19 cellular contexts compared by ENCODE assay signal in the genomic region with DNA sequence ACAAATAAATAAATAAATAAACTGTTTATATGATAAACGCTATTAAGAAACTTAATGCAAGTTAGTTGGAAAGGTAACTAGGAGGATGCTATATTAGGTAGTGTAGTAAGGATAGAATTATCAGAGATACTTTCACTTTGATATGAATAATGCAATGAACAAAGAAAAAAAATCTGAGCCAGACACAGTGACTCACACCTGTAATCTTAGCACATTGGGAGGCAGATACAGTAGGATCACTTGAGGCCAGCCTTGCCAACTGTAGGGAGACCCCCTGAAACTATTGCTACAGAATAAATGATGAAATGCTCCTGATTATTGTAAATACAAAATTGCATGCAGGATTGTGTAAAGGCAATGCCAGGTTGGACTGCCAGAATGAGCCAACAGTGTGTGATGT.
"Had no signal": no experiment of that assay in that cellular context is flagged by ENCODE, and none has a peak within 500 bp of the region (broad histone marks: within the 10 kb centered on the region; RNA-seq: fewer than 3 reads in every experiment).

No MANE protein-coding gene starts in this region.

- H3K27me3 ChIP-seq: cardiac muscle cell, upper lobe of left lung had no signal

- H3K27ac ChIP-seq: cardiac muscle cell, sigmoid colon, thoracic aorta, upper lobe of left lung had no signal

- H3K4me1 ChIP-seq: sigmoid colon, upper lobe of left lung had no signal

- H3K4me1 Mint-ChIP-seq: nephron progenitor cell had no signal

- H3K36me3 ChIP-seq: cardiac muscle cell, sigmoid colon, thoracic aorta, upper lobe of left lung had no signal

- H3K36me3 Mint-ChIP-seq: stimulated activated effector memory CD8-positive, alpha-beta T cell treated with anti-CD3 and anti-CD28 coated beads, Interleukin-12 subunit alpha, Interleukin-12 subunit beta, amount 100 ng/mL, for 72 hours had no signal

- H3K4me3 Mint-ChIP-seq: activated B cell treated with CpG ODN at 0.5 μM for 24 hours; activated T-cell treated with anti-CD3 and anti-CD28 coated beads, Interleukin-2, amount 50 U/mL, for 4 hours; nephron progenitor cell; stimulated activated effector memory CD8-positive, alpha-beta T cell treated with anti-CD3 and anti-CD28 coated beads, Interleukin-12 subunit alpha, Interleukin-12 subunit beta, amount 100 ng/mL, for 72 hours; T-cell had no signal

- H3K9me3 Mint-ChIP-seq: activated T-cell treated with anti-CD3 and anti-CD28 coated beads, Interleukin-2, amount 50 U/mL, for 4 hours; stimulated activated effector memory CD8-positive, alpha-beta T cell treated with anti-CD3 and anti-CD28 coated beads, Interleukin-12 subunit alpha, Interleukin-12 subunit beta, amount 100 ng/mL, for 72 hours; T-cell had no signal

- H3K27ac Mint-ChIP-seq: activated B cell treated with CpG ODN at 0.5 μM for 24 hours; nephron progenitor cell; stimulated activated effector memory CD8-positive, alpha-beta T cell treated with anti-CD3 and anti-CD28 coated beads, Interleukin-12 subunit alpha, Interleukin-12 subunit beta, amount 100 ng/mL, for 72 hours; T-cell had no signal

- ATAC-seq: activated T-cell treated with anti-CD3 and anti-CD28 coated beads, Interleukin-2, amount 50 U/mL, for 4 hours; stimulated activated effector memory CD8-positive, alpha-beta T cell treated with anti-CD3 and anti-CD28 coated beads, Interleukin-12 subunit alpha, Interleukin-12 subunit beta, amount 100 ng/mL, for 72 hours; T-cell had no signal

- DNase-seq: activated B cell treated with CpG ODN at 0.5 μM for 24 hours; activated CD4-positive, alpha-beta T cell treated with anti-CD3 and anti-CD28 coated beads for 48 hours; activated CD8-positive, alpha-beta memory T cell treated with anti-CD3 and anti-CD28 coated beads, Interleukin-2, amount 50 U/mL, for 4 hours; activated naive CD4-positive, alpha-beta T cell treated with anti-CD3 and anti-CD28 coated beads, Interleukin-2, amount 50 U/mL, for 16 hours; activated T-cell treated with anti-CD3 and anti-CD28 coated beads, Interleukin-2, amount 50 U/mL, for 4 hours; dermis blood vessel endothelial cell; effector memory CD4-positive, alpha-beta T cell; hypothalamus; midbrain; nephron progenitor cell; nucleus accumbens; sigmoid colon; stimulated activated CD4-positive, alpha-beta T cell treated with anti-CD3 and anti-CD28 coated beads, Interleukin-4, amount 100 ng/mL, for 24 hours; T-cell; upper lobe of left lung had no signal

- H3K4me3 ChIP-seq: cardiac muscle cell, lung, sigmoid colon, thoracic aorta, upper lobe of left lung had no signal
